Comparison of ENCODE assay signal across 20 cellular contexts in genomic region chr22:42430486-42431125, GRCh38. TPM values are rescaled to one million over a fixed set of nuclear protein-coding genes. Genes with fewer than 3 reads are reported as not detected.
DNase-seq lines count a peak whose midpoint lies in the region; TF ChIP-seq lines count a peak whose summit lies in the region.
"Had no signal": no experiment of that assay in that cellular context is flagged by ENCODE, and none has a peak within 500 bp of the region (broad histone marks: within the 10 kb centered on the region; RNA-seq: fewer than 3 reads in every experiment).

No MANE protein-coding gene starts in this region.

- no peak overlapping the region for H3K4me3 ChIP-seq in endodermal cell (ENCODE audit: low read length)
- H3K4me3 ChIP-seq in ascending aorta, result no peak overlapping the region
- H3K4me3 ChIP-seq: colonic mucosa, GM12878 had no signal

- H3K36me3 ChIP-seq in endodermal cell (ENCODE audit: control insufficient read depth, insufficient read depth, low read length) (no peaks in the 10 kb centered on the region), ascending aorta (no peaks in the 10 kb centered on the region)
- H3K36me3 ChIP-seq: colonic mucosa, left ventricle myocardium inferior had no signal

- H3K9me3 Mint-ChIP-seq in endodermal cell, result no peaks in the 10 kb centered on the region
- H3K9me3 Mint-ChIP-seq in nephron progenitor cell, result no peaks in the 10 kb centered on the region
- H3K9me3 Mint-ChIP-seq: CD4-positive, alpha-beta T cell had no signal

- H3K36me3 Mint-ChIP-seq in endodermal cell (ENCODE audit: low read depth) (no peaks in the 10 kb centered on the region), nephron progenitor cell (ENCODE audit: low read depth) (no peaks in the 10 kb centered on the region)

- H3K27me3 ChIP-seq in endodermal cell (ENCODE audit: control insufficient read depth, insufficient read depth, low read length, poor library complexity, severe bottlenecking) (no peaks in the 10 kb centered on the region), ascending aorta (no peaks in the 10 kb centered on the region)
- H3K27me3 ChIP-seq: colonic mucosa had no signal

- no peaks in the 10 kb centered on the region for H3K9me3 ChIP-seq in endodermal cell (ENCODE audit: control insufficient read depth, low read length)
- H3K9me3 ChIP-seq in ascending aorta, result no peaks in the 10 kb centered on the region
- H3K9me3 ChIP-seq: colonic mucosa, left ventricle myocardium inferior had no signal

- no peak overlapping the region for H3K27ac ChIP-seq in endodermal cell (ENCODE audit: low read depth, low read length)
- no peak overlapping the region for H3K27ac ChIP-seq in ascending aorta
- H3K27ac ChIP-seq: colonic mucosa, KMS-11, left ventricle myocardium inferior had no signal

- intact Hi-C loops in ascending aorta (cut with DNase I), result no loop called here

- DNase-seq in Ammon's horn (ENCODE audit: low spot score), result peak; percentile 24
- peak; percentile 34 for DNase-seq in NOMO-1 treated with DMSO at 0.1 percent for 48 hours (lab: John Stamatoyannopoulos, UW; ENCODE audit: unreplicated experiment)
- peak; percentile 38 for DNase-seq in endodermal cell
- no peak for DNase-seq in nephron progenitor cell
- no peak for DNase-seq in stimulated activated CD4-positive, alpha-beta T cell treated with anti-CD3 and anti-CD28 coated beads, Interleukin-1b, Interleukin-23, amount 100 ng/mL, for 48 hours
- DNase-seq in ascending aorta (ENCODE audit: low spot score in 2 of 2), result no peak
- no peak for DNase-seq in nucleus accumbens (lab: John Stamatoyannopoulos, UW)
- DNase-seq in ureter (ENCODE audit: low spot score), result no peak
- DNase-seq: activated CD4-positive, alpha-beta T cell treated with anti-CD3 and anti-CD28 coated beads for 48 hours; CD4-positive, alpha-beta T cell; colonic mucosa; DMS153; GOT3; left ventricle myocardium inferior; NCI-H524; occipital lobe; retina; SW 1271 had no signal

- no peak overlapping the region for H3K27ac Mint-ChIP-seq in endodermal cell
- H3K27ac Mint-ChIP-seq in nephron progenitor cell, result peak overlapping the region; percentile 61
- H3K27ac Mint-ChIP-seq: CD4-positive, alpha-beta T cell had no signal

- WGBS in endodermal cell (ENCODE audit: insufficient coverage in 1 of 2, insufficient read length in 1 of 2), 2 experiments, result 88 to 92% methylated on average over 8 to 10 of the region's 11 CpGs

- H3K9ac ChIP-seq in endodermal cell (ENCODE audit: extremely low read depth, low read length, poor library complexity, severe bottlenecking), result no peak overlapping the region
- H3K9ac ChIP-seq: KMS-11 had no signal

- H3K4me1 Mint-ChIP-seq in endodermal cell (peaks cover 23% of the 10 kb centered on the region), nephron progenitor cell (peaks cover 58% of the 10 kb centered on the region)

- H3K4me1 ChIP-seq in endodermal cell (ENCODE audit: control insufficient read depth, insufficient read depth, low read length) (peaks cover 3% of the 10 kb centered on the region), ascending aorta (peaks cover 0 to 3% of the 10 kb centered on the region in 2 donors)
- H3K4me1 ChIP-seq: colonic mucosa had no signal

- TF ChIP-seq CTCF in endodermal cell (conservative IDR thresholded peaks at IDR 0.05), result no peak
- TF ChIP-seq CTCF in nephron progenitor cell (IDR thresholded peaks at IDR 0.05), result no peak
- TF ChIP-seq CTCF in ascending aorta (IDR thresholded peaks at IDR 0.05), result no peak

- H3K27me3 Mint-ChIP-seq in endodermal cell (ENCODE audit: insufficient read depth) (peaks cover 11% of the 10 kb centered on the region), nephron progenitor cell (ENCODE audit: low read depth, poor library complexity) (peaks cover 55% of the 10 kb centered on the region)

- H3K4me3 Mint-ChIP-seq in endodermal cell (no peak overlapping the region), nephron progenitor cell (peak overlapping the region; percentile 57)
- H3K4me3 Mint-ChIP-seq: CD4-positive, alpha-beta T cell had no signal

RNA-seq across cellular contexts. Expression of gene NFAM1, which starts 1.6 kb away (rescaled TPM):
- total RNA-seq in endodermal cell, result 1 to 10 TPM in 1 of 2 donors, under 1 TPM in 1; 0.92 to 1.1 TPM
- polyA plus RNA-seq in endodermal cell (2013, experiment 1 of 2), result 0.32 TPM
- polyA plus RNA-seq in endodermal cell (2013, experiment 2 of 2), result 0.25 TPM
- total RNA-seq in ascending aorta, result 1.5 TPM
- 1.3 TPM for total RNA-seq in ureter

Comparison
In these comparisons a context has a peak if more than half of its experiments do, and no peak if none do; other contexts are left out.
1. DNase-seq: peak in Ammon's horn (single experiment), NOMO-1 treated with DMSO at 0.1 percent for 48 hours (single experiment) and endodermal cell (single experiment); none in nephron progenitor cell (single experiment), stimulated activated CD4-positive, alpha-beta T cell treated with anti-CD3 and anti-CD28 coated beads, Interleukin-1b, Interleukin-23, amount 100 ng/mL, for 48 hours (single experiment), ascending aorta (0 of 2), nucleus accumbens (0 of 56) and ureter (single experiment).